In the genomic region with DNA sequence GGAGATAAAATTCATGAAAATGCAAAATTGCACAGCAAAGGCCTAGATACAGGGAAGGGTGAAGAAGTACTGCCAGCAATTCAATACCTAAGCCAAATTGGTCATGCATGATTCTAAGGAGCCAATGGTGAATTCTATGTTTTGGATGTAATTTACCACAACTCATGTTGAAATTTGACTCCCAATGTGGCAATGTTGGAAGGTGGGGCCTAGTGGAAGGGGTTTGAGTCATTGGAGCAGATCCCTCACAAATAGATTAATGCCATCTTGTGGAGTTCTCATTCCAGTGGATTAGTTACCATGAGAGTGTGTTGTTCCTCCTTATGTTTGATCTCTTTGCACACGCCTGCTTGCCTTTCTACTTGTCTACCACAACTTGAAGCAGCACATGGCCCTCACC, we compare ENCODE assay signal across 30 cellular contexts.
DNase-seq lines count a peak whose midpoint lies in the region; ATAC-seq, FAIRE-seq and TF ChIP-seq lines count a peak whose summit lies in the region.
"Had no signal": no experiment of that assay in that cellular context is flagged by ENCODE, and none has a peak within 500 bp of the region (broad histone marks: within the 10 kb centered on the region; RNA-seq: fewer than 3 reads in every experiment).

No MANE protein-coding gene starts in this region.

- H4K5ac ChIP-seq in H1 (ENCODE audit: insufficient read length, low read depth, low read length), result no peak overlapping the region

- H3K36me3 ChIP-seq in H1 (ENCODE audit: control insufficient read depth in 2 of 4, insufficient read depth in 4 of 4, low read length in 3 of 4), result no peaks in the 10 kb centered on the region
- H3K36me3 ChIP-seq: BLaER1, left ventricle myocardium inferior, suprapubic skin, WERI-Rb-1 had no signal

- no peak overlapping the region for H2AK5ac ChIP-seq in H1 (ENCODE audit: low read depth, low read length)

- no peaks in the 10 kb centered on the region for H4K20me1 ChIP-seq in H1 (replicated peaks in 1 of 2; ENCODE audit: control insufficient read depth in 1 of 2, insufficient read depth in 2 of 2, low read length in 2 of 2)
- H4K20me1 ChIP-seq: BLaER1 had no signal

- POLR2A ChIA-PET in H1 (lab: Charles Lee; ENCODE audit: partially characterized antibody), result no interaction called here

- H4K91ac ChIP-seq in H1 (replicated peaks; ENCODE audit: insufficient read length, low read length), result peak overlapping the region; percentile 52

- H3K9me3 ChIP-seq in H1 (ENCODE audit: insufficient read depth in 2 of 2, low read depth in 1 of 2, low read length in 1 of 2), result no peaks in the 10 kb centered on the region
- H3K9me3 ChIP-seq: BLaER1, left ventricle myocardium inferior, suprapubic skin had no signal

- H3K23ac ChIP-seq in H1 (ENCODE audit: insufficient read length), result no peak overlapping the region

- H3K79me2 ChIP-seq in H1 (ENCODE audit: control insufficient read depth in 1 of 2, insufficient read depth in 2 of 2, low read length in 2 of 2), result no peaks in the 10 kb centered on the region
- H3K79me2 ChIP-seq: parathyroid adenoma had no signal

- no peaks in the 10 kb centered on the region for H3K79me1 ChIP-seq in H1 (ENCODE audit: low read depth, low read length)

- ATAC-seq in HG03280 (IDR thresholded peaks at IDR 0.05; ENCODE audit: unreplicated experiment), result no peak
- ATAC-seq: HCT116; stimulated activated memory B cell treated with anti-CD40 and anti-IgM and Interleukin-4, amounts not matched to agents 10 μg/mL and 1 μg/mL and 100 μg/mL, for 72 hours had no signal

- intact Hi-C loops in activated T-helper 1 cell treated with anti-CD3 and anti-CD28 coated beads, Interleukin-12 subunit alpha, Interleukin-12 subunit beta, Interleukin-2, Interleukin-4 antibody, amounts not matched to agents 30 ng/mL and 10 ng/mL and 1 ng/mL, durations not matched to agents 14 hours and 24 hours and 36 hours (cut with micrococcal nuclease), result no loop called here

- H3K4me2 ChIP-seq in H1 (ENCODE audit: insufficient read depth in 1 of 2, low read depth in 2 of 2, low read length in 2 of 2), result no peak overlapping the region
- H3K4me2 ChIP-seq: BLaER1 had no signal

- H3K9me3 Mint-ChIP-seq in activated T-helper 1 cell treated with anti-CD3 and anti-CD28 coated beads, Interleukin-12 subunit alpha, Interleukin-12 subunit beta, Interleukin-2, Interleukin-4 antibody, amounts not matched to agents 30 ng/mL and 10 ng/mL and 1 ng/mL, durations not matched to agents 14 hours and 24 hours and 36 hours, result no peaks in the 10 kb centered on the region
- H3K9me3 Mint-ChIP-seq: stimulated activated memory B cell treated with anti-CD40 and anti-IgM and Interleukin-4, amounts not matched to agents 10 μg/mL and 1 μg/mL and 100 μg/mL, for 72 hours had no signal

- CTCF ChIA-PET in H1 (lab: Charles Lee; ENCODE audit: partially characterized antibody), result interaction anchor here (0.6 kb wide), 1 partner anchor 916 kb away, joined by 3 read pairs; no protein-coding TSS in a partner anchor

- DNase-seq in H4 (ENCODE audit: low spot score), result peak; percentile 5
- peak; percentile 74 for DNase-seq in HT1080 (ENCODE audit: low read depth)
- peak; percentile 63 for DNase-seq in OCI-M1 (lab: John Stamatoyannopoulos, UW)
- no peak for DNase-seq in H1 (ENCODE audit: low read depth in 1 of 2, low spot score in 2 of 2)
- DNase-seq in kidney tubule cell (ENCODE audit: low spot score), result no peak
- no peak for DNase-seq in activated T-helper 1 cell treated with anti-CD3 and anti-CD28 coated beads, Interleukin-12 subunit alpha, Interleukin-12 subunit beta, Interleukin-2, Interleukin-4 antibody, amounts not matched to agents 30 ng/mL and 10 ng/mL and 1 ng/mL, durations not matched to agents 14 hours and 24 hours and 36 hours (ENCODE audit: low spot score)
- no peak for DNase-seq in T-helper 1 cell
- DNase-seq: activated CD4-positive, alpha-beta T cell treated with anti-CD3 and anti-CD28 coated beads for 48 hours; activated CD8-positive, alpha-beta memory T cell treated with anti-CD3 and anti-CD28 coated beads for 24 hours; activated effector memory CD4-positive, alpha-beta T cell treated with anti-CD3 and anti-CD28 coated beads, Interleukin-2, amount 50 U/mL, for 16 hours; activated T-cell treated with anti-CD3 and anti-CD28 coated beads for 4 hours; anterior cingulate cortex; left ventricle myocardium inferior; mesendoderm; NCI-H1105; NCI-H2029 treated with DMSO at 0.1 percent for 48 hours; retina; SHP77 treated with DMSO at 0.1 percent for 48 hours; T1000; WERI-Rb-1 had no signal

- no peak overlapping the region for H2BK20ac ChIP-seq in H1 (ENCODE audit: low read length)

- H3K14ac ChIP-seq in H1 (ENCODE audit: insufficient read length), result no peak overlapping the region

- no peak overlapping the region for H2BK15ac ChIP-seq in H1 (ENCODE audit: low read length)

- H4K8ac ChIP-seq in H1 (ENCODE audit: extremely low read depth, insufficient read depth, low read length), result no peak overlapping the region

- no peak for TF ChIP-seq CTCF in H1 (IDR thresholded peaks at IDR 0.05; ENCODE audit: control extremely low read depth in 1 of 3, insufficient read depth in 1 of 3, low read depth in 1 of 3, low read length in 3 of 3)

- 71% methylated on average over 1 of the region's 1 CpG; no CpG with 5 or more reads in 1 of the 2 experiments for WGBS in H1 (ENCODE audit: extremely low coverage in 1 of 2, insufficient coverage in 1 of 2, insufficient read length in 1 of 2, insufficient replicate concordance in 2 of 2, low coverage in 1 of 2, low lambda C conversion rate in 2 of 2, missing lambda C conversion rate in 1 of 2), 2 experiments

- no peaks in the 10 kb centered on the region for H3K36me3 Mint-ChIP-seq in activated T-helper 1 cell treated with anti-CD3 and anti-CD28 coated beads, Interleukin-12 subunit alpha, Interleukin-12 subunit beta, Interleukin-2, Interleukin-4 antibody, amounts not matched to agents 30 ng/mL and 10 ng/mL and 1 ng/mL, durations not matched to agents 14 hours and 24 hours and 36 hours (ENCODE audit: low read depth)
- H3K36me3 Mint-ChIP-seq: activated naive CD8-positive, alpha-beta T cell; stimulated activated memory B cell treated with anti-CD40 and anti-IgM and Interleukin-4, amounts not matched to agents 10 μg/mL and 1 μg/mL and 100 μg/mL, for 72 hours had no signal

- H3K4me3 Mint-ChIP-seq in activated T-helper 1 cell treated with anti-CD3 and anti-CD28 coated beads, Interleukin-12 subunit alpha, Interleukin-12 subunit beta, Interleukin-2, Interleukin-4 antibody, amounts not matched to agents 30 ng/mL and 10 ng/mL and 1 ng/mL, durations not matched to agents 14 hours and 24 hours and 36 hours, result no peak overlapping the region
- H3K4me3 Mint-ChIP-seq: activated naive CD8-positive, alpha-beta T cell; stimulated activated memory B cell treated with anti-CD40 and anti-IgM and Interleukin-4, amounts not matched to agents 10 μg/mL and 1 μg/mL and 100 μg/mL, for 72 hours had no signal

- no peaks in the 10 kb centered on the region for H3K27me3 Mint-ChIP-seq in activated T-helper 1 cell treated with anti-CD3 and anti-CD28 coated beads, Interleukin-12 subunit alpha, Interleukin-12 subunit beta, Interleukin-2, Interleukin-4 antibody, amounts not matched to agents 30 ng/mL and 10 ng/mL and 1 ng/mL, durations not matched to agents 14 hours and 24 hours and 36 hours (ENCODE audit: insufficient read depth)
- H3K27me3 Mint-ChIP-seq: activated naive CD8-positive, alpha-beta T cell; stimulated activated memory B cell treated with anti-CD40 and anti-IgM and Interleukin-4, amounts not matched to agents 10 μg/mL and 1 μg/mL and 100 μg/mL, for 72 hours had no signal

- TF ChIP-seq RAD21 in H1 (IDR thresholded peaks at IDR 0.05 in 1 of 2, conservative IDR thresholded peaks at IDR 0.05 in 1 of 2; ENCODE audit: low read depth in 2 of 2, low read length in 2 of 2), result no peak

- H3K4me1 ChIP-seq in H1 (replicated peaks in 1 of 4; ENCODE audit: control insufficient read depth in 3 of 4, insufficient read depth in 4 of 4, low read length in 3 of 4), result no peaks in the 10 kb centered on the region
- H3K4me1 ChIP-seq: BLaER1, left ventricle myocardium inferior, parathyroid adenoma, suprapubic skin had no signal

- TF ChIP-seq POLR2A in H1 (IDR thresholded peaks at IDR 0.05; ENCODE audit: control extremely low read depth in 1 of 2, low read depth in 2 of 2, low read length in 2 of 2), result no peak

- H3K27ac ChIP-seq in H1 (ENCODE audit: low read depth, low read length), result no peak overlapping the region
- H3K27ac ChIP-seq: BLaER1, left ventricle myocardium inferior, parathyroid adenoma, skin epidermis, suprapubic skin, WERI-Rb-1 had no signal

- no peak for FAIRE-seq in H1 (lab: Jason Lieb, UNC)
- FAIRE-seq: endothelial cell of umbilical vein, GM12892 had no signal

- no peaks in the 10 kb centered on the region; a peak in 1 of 7 replicates for H3K27me3 ChIP-seq in H1 (replicated peaks in 1 of 4; ENCODE audit: control insufficient read depth in 3 of 4, extremely low read depth in 1 of 4, insufficient read depth in 3 of 4, low read length in 3 of 4)
- H3K27me3 ChIP-seq: BLaER1, suprapubic skin had no signal

- no peak overlapping the region for H3K9ac ChIP-seq in H1 (replicated peaks in 1 of 4; ENCODE audit: extremely low read depth in 1 of 4, low read depth in 3 of 4, low read length in 3 of 4)
- H3K9ac ChIP-seq: BLaER1, parathyroid adenoma had no signal

- no peak overlapping the region for H2BK120ac ChIP-seq in H1 (replicated peaks; ENCODE audit: low read depth, low read length)

- H3K56ac ChIP-seq in H1 (replicated peaks; ENCODE audit: insufficient read length, low read depth, low read length), result no peak overlapping the region

- no peak overlapping the region for H3K4me3 ChIP-seq in H1 (ENCODE audit: extremely low read depth in 1 of 4, insufficient read depth in 2 of 4, low read depth in 3 of 4, low read length in 4 of 4)
- H3K4me3 ChIP-seq: BLaER1, left ventricle myocardium inferior, skin epidermis, suprapubic skin had no signal

- no peak overlapping the region for H3K27ac Mint-ChIP-seq in activated T-helper 1 cell treated with anti-CD3 and anti-CD28 coated beads, Interleukin-12 subunit alpha, Interleukin-12 subunit beta, Interleukin-2, Interleukin-4 antibody, amounts not matched to agents 30 ng/mL and 10 ng/mL and 1 ng/mL, durations not matched to agents 14 hours and 24 hours and 36 hours
- H3K27ac Mint-ChIP-seq: activated naive CD8-positive, alpha-beta T cell; stimulated activated memory B cell treated with anti-CD40 and anti-IgM and Interleukin-4, amounts not matched to agents 10 μg/mL and 1 μg/mL and 100 μg/mL, for 72 hours had no signal

- H2BK12ac ChIP-seq in H1 (ENCODE audit: low read depth, low read length), result no peak overlapping the region

- H3K4me1 Mint-ChIP-seq in activated T-helper 1 cell treated with anti-CD3 and anti-CD28 coated beads, Interleukin-12 subunit alpha, Interleukin-12 subunit beta, Interleukin-2, Interleukin-4 antibody, amounts not matched to agents 30 ng/mL and 10 ng/mL and 1 ng/mL, durations not matched to agents 14 hours and 24 hours and 36 hours (ENCODE audit: low read depth), result no peaks in the 10 kb centered on the region
- H3K4me1 Mint-ChIP-seq: stimulated activated memory B cell treated with anti-CD40 and anti-IgM and Interleukin-4, amounts not matched to agents 10 μg/mL and 1 μg/mL and 100 μg/mL, for 72 hours had no signal

- H3K23me2 ChIP-seq in H1 (ENCODE audit: low read depth, low read length), result no peaks in the 10 kb centered on the region

- H2BK5ac ChIP-seq in H1 (ENCODE audit: low read depth, low read length), result no peak overlapping the region

- no peak overlapping the region for H3K4ac ChIP-seq in H1 (replicated peaks; ENCODE audit: insufficient read length, low read depth, low read length)

- H2AFZ ChIP-seq in H1 (ENCODE audit: low read length), result peak overlapping the region; percentile 72; the same call in 1 of the 2 replicates
- H2AFZ ChIP-seq: parathyroid adenoma had no signal

- no peak for TF ChIP-seq EP300 in H1 (IDR thresholded peaks at IDR 0.05; ENCODE audit: borderline replicate concordance in 1 of 2, low read depth in 2 of 2, low read length in 2 of 2)

- no peak overlapping the region for H3K18ac ChIP-seq in H1 (ENCODE audit: extremely low read depth, low read length)

Comparison
In these comparisons a context has a peak if more than half of its experiments do, and no peak if none do; other contexts are left out.
1. DNase-seq: peak in H4 (single experiment), HT1080 (single experiment) and OCI-M1 (single experiment); none in H1 (0 of 2), kidney tubule cell (single experiment), activated T-helper 1 cell treated with anti-CD3 and anti-CD28 coated beads, Interleukin-12 subunit alpha, Interleukin-12 subunit beta, Interleukin-2, Interleukin-4 antibody, amounts not matched to agents 30 ng/mL and 10 ng/mL and 1 ng/mL, durations not matched to agents 14 hours and 24 hours and 36 hours (single experiment) and T-helper 1 cell (0 of 5).